In genomic region chr1:27143408-27143807, GRCh38 we compare ENCODE assay signal across 14 cellular contexts. TPM values are rescaled to one million over a fixed set of nuclear protein-coding genes. Genes with fewer than 3 reads are reported as not detected.
A peak's percentile ranks its signal among the peaks of the same experiment; 100 is the strongest.
DNase-seq lines count a peak whose midpoint lies in the region; ATAC-seq and TF ChIP-seq lines count a peak whose summit lies in the region.
"Had no signal": no experiment of that assay in that cellular context is flagged by ENCODE, and none has a peak within 500 bp of the region (broad histone marks: within the 10 kb centered on the region; RNA-seq: fewer than 3 reads in every experiment).

No MANE protein-coding gene starts in this region.

- H3K27me3 Mint-ChIP-seq in stimulated activated naive CD8-positive, alpha-beta T cell treated with anti-CD3 and anti-CD28 coated beads, Interleukin-15, Interleukin-2, amounts not matched to agents 100 ng/mL and 50 ng/mL, for 24 hours: no peaks in the 10 kb centered on the region
- H3K27me3 Mint-ChIP-seq in endodermal cell (ENCODE audit: insufficient read depth) (no peaks in the 10 kb centered on the region), nephron (ENCODE audit: low read depth) (no peaks in the 10 kb centered on the region)
- H3K27me3 Mint-ChIP-seq in activated T-cell treated with anti-CD3 and anti-CD28 coated beads, Interleukin-2, amount 50 U/mL, for 72 hours (ENCODE audit: low read depth): no peaks in the 10 kb centered on the region
- H3K27me3 Mint-ChIP-seq: B cell had no signal

- ATAC-seq in stimulated activated naive CD8-positive, alpha-beta T cell treated with anti-CD3 and anti-CD28 coated beads, Interleukin-15, Interleukin-2, amounts not matched to agents 100 U/mL and 50 U/mL, for 24 hours: no peak
- ATAC-seq in HG03175 (IDR thresholded peaks at IDR 0.05; ENCODE audit: unreplicated experiment): no peak
- ATAC-seq in activated T-cell treated with anti-CD3 and anti-CD28 coated beads, Interleukin-2, amount 50 U/mL, for 72 hours (replicated peaks in 1 of 2): no peak
- ATAC-seq: activated T-cell treated with anti-CD3 and anti-CD28 coated beads, Interleukin-2, amount 50 U/mL, for 4 hours had no signal

- no peaks in the 10 kb centered on the region for H3K9me3 ChIP-seq in endodermal cell (ENCODE audit: control insufficient read depth, low read length)
- H3K9me3 ChIP-seq: thyroid gland had no signal

- H3K27me3 ChIP-seq in endodermal cell (ENCODE audit: control insufficient read depth, insufficient read depth, low read length, poor library complexity, severe bottlenecking): no peaks in the 10 kb centered on the region
- H3K27me3 ChIP-seq: thyroid gland had no signal

- TF ChIP-seq CTCF in endodermal cell (conservative IDR thresholded peaks at IDR 0.05) (no peak), nephron (IDR thresholded peaks at IDR 0.05; ENCODE audit: unreplicated experiment in 3 of 3) (no peak)

- peak overlapping the region; percentile 47 for H3K27ac Mint-ChIP-seq in stimulated activated naive CD8-positive, alpha-beta T cell treated with anti-CD3 and anti-CD28 coated beads, Interleukin-15, Interleukin-2, amounts not matched to agents 100 ng/mL and 50 ng/mL, for 24 hours
- H3K27ac Mint-ChIP-seq in endodermal cell (peak overlapping the region; percentile 12), nephron (peak overlapping the region; percentile 75 to 97 (median 84))
- H3K27ac Mint-ChIP-seq in activated T-cell treated with anti-CD3 and anti-CD28 coated beads, Interleukin-2, amount 50 U/mL, for 72 hours: no peak overlapping the region
- H3K27ac Mint-ChIP-seq: B cell had no signal

- no peak overlapping the region for H3K4me3 ChIP-seq in endodermal cell (ENCODE audit: low read length)
- H3K4me3 ChIP-seq: thyroid gland had no signal

- 95 to 97% methylated on average over 5 to 6 of the region's 6 CpGs for WGBS in endodermal cell (ENCODE audit: insufficient coverage in 1 of 2, insufficient read length in 1 of 2), 2 experiments

- H3K36me3 ChIP-seq in endodermal cell (ENCODE audit: control insufficient read depth, insufficient read depth, low read length): peaks cover 12% of the 10 kb centered on the region
- H3K36me3 ChIP-seq: thyroid gland had no signal

- H3K4me1 ChIP-seq in endodermal cell (ENCODE audit: control insufficient read depth, insufficient read depth, low read length): no peaks in the 10 kb centered on the region

- peaks cover 8% of the 10 kb centered on the region for H3K36me3 Mint-ChIP-seq in stimulated activated naive CD8-positive, alpha-beta T cell treated with anti-CD3 and anti-CD28 coated beads, Interleukin-15, Interleukin-2, amounts not matched to agents 100 ng/mL and 50 ng/mL, for 24 hours (ENCODE audit: low read depth)
- peaks cover 9% of the 10 kb centered on the region for H3K36me3 Mint-ChIP-seq in endodermal cell (ENCODE audit: low read depth)
- no peaks in the 10 kb centered on the region for H3K36me3 Mint-ChIP-seq in nephron (ENCODE audit: low read depth)
- peaks cover 0 to 1% of the 10 kb centered on the region in 2 donors for H3K36me3 Mint-ChIP-seq in activated T-cell treated with anti-CD3 and anti-CD28 coated beads, Interleukin-2, amount 50 U/mL, for 72 hours (ENCODE audit: insufficient read depth in 2 of 2)

- no peak overlapping the region for H3K9ac ChIP-seq in endodermal cell (ENCODE audit: extremely low read depth, low read length, poor library complexity, severe bottlenecking)
- H3K9ac ChIP-seq: parathyroid adenoma had no signal

- DNase-seq in stimulated activated naive CD8-positive, alpha-beta T cell treated with anti-CD3 and anti-CD28 coated beads, Interleukin-15, Interleukin-2, amounts not matched to agents 100 U/mL and 50 U/mL, for 24 hours: no peak
- DNase-seq in endodermal cell: no peak
- DNase-seq in activated CD8-positive, alpha-beta memory T cell treated with anti-CD3 and anti-CD28 coated beads for 24 hours: no peak
- DNase-seq in NCI-H69 (lab: John Stamatoyannopoulos, UW): no peak
- DNase-seq in activated T-cell treated with anti-CD3 and anti-CD28 coated beads, Interleukin-2, amount 50 U/mL, for 72 hours: no peak
- DNase-seq: activated T-cell treated with anti-CD3 and anti-CD28 coated beads, Interleukin-2, amount 50 U/mL, for 4 hours; NCI-H446 treated with DMSO at 0.1 percent for 48 hours; thyroid gland had no signal

- no peaks in the 10 kb centered on the region for H3K9me3 Mint-ChIP-seq in stimulated activated naive CD8-positive, alpha-beta T cell treated with anti-CD3 and anti-CD28 coated beads, Interleukin-15, Interleukin-2, amounts not matched to agents 100 ng/mL and 50 ng/mL, for 24 hours
- H3K9me3 Mint-ChIP-seq in endodermal cell (no peaks in the 10 kb centered on the region), nephron (no peaks in the 10 kb centered on the region)
- no peaks in the 10 kb centered on the region for H3K9me3 Mint-ChIP-seq in activated T-cell treated with anti-CD3 and anti-CD28 coated beads, Interleukin-2, amount 50 U/mL, for 72 hours
- H3K9me3 Mint-ChIP-seq: activated T-cell treated with anti-CD3 and anti-CD28 coated beads, Interleukin-2, amount 50 U/mL, for 4 hours had no signal

- H3K4me3 Mint-ChIP-seq in stimulated activated naive CD8-positive, alpha-beta T cell treated with anti-CD3 and anti-CD28 coated beads, Interleukin-15, Interleukin-2, amounts not matched to agents 100 ng/mL and 50 ng/mL, for 24 hours: no peak overlapping the region
- H3K4me3 Mint-ChIP-seq in endodermal cell (no peak overlapping the region), nephron (peak overlapping the region; percentile 4 to 25 (median 7))
- no peak overlapping the region for H3K4me3 Mint-ChIP-seq in activated T-cell treated with anti-CD3 and anti-CD28 coated beads, Interleukin-2, amount 50 U/mL, for 72 hours
- H3K4me3 Mint-ChIP-seq: activated T-cell treated with anti-CD3 and anti-CD28 coated beads, Interleukin-2, amount 50 U/mL, for 4 hours; B cell had no signal

- peaks cover 53% of the 10 kb centered on the region for H3K4me1 Mint-ChIP-seq in stimulated activated naive CD8-positive, alpha-beta T cell treated with anti-CD3 and anti-CD28 coated beads, Interleukin-15, Interleukin-2, amounts not matched to agents 100 ng/mL and 50 ng/mL, for 24 hours (ENCODE audit: low read depth)
- H3K4me1 Mint-ChIP-seq in endodermal cell (peaks cover 13% of the 10 kb centered on the region), nephron (peaks cover 65% of the 10 kb centered on the region)
- H3K4me1 Mint-ChIP-seq in activated T-cell treated with anti-CD3 and anti-CD28 coated beads, Interleukin-2, amount 50 U/mL, for 72 hours (ENCODE audit: low read depth): peaks cover 46% of the 10 kb centered on the region

- H3K27ac ChIP-seq in endodermal cell (ENCODE audit: low read depth, low read length): no peak overlapping the region
- H3K27ac ChIP-seq: HL-60, parathyroid adenoma had no signal

RNA-seq across cellular contexts. Expression of gene SLC9A1, which starts 11.5 kb away (rescaled TPM):
- 10 to 100 TPM; 25.9 to 34.7 TPM for total RNA-seq in endodermal cell
- 17.5 TPM for polyA plus RNA-seq in endodermal cell (2013, experiment 1 of 2)
- polyA plus RNA-seq in endodermal cell (2013, experiment 2 of 2): 18.6 TPM
- total RNA-seq in activated T-cell treated with anti-CD3 and anti-CD28 coated beads, Interleukin-2, amount 50 U/mL, for 72 hours: 10 to 100 TPM; 25.5 to 28.2 TPM

Comparison
In these comparisons a context has a peak if more than half of its experiments do, and no peak if none do; other contexts are left out.
1. H3K4me3 Mint-ChIP-seq: peak in nephron (3 of 3); none in stimulated activated naive CD8-positive, alpha-beta T cell treated with anti-CD3 and anti-CD28 coated beads, Interleukin-15, Interleukin-2, amounts not matched to agents 100 ng/mL and 50 ng/mL, for 24 hours (single experiment), endodermal cell (single experiment) and activated T-cell treated with anti-CD3 and anti-CD28 coated beads, Interleukin-2, amount 50 U/mL, for 72 hours (0 of 2).